In genomic region chr14:20489093-20489994, GRCh38 we compare ENCODE assay signal across 10 cellular contexts. TPM values are rescaled to one million over a fixed set of nuclear protein-coding genes. Genes with fewer than 3 reads are reported as not detected.
DNase-seq lines count a peak whose midpoint lies in the region; ATAC-seq and TF ChIP-seq lines count a peak whose summit lies in the region.
"Had no signal": no experiment of that assay in that cellular context is flagged by ENCODE, and none has a peak within 500 bp of the region (broad histone marks: within the 10 kb centered on the region; RNA-seq: fewer than 3 reads in every experiment).

No MANE protein-coding gene starts in this region.

- peaks cover 1% of the 10 kb centered on the region for H3K36me3 Mint-ChIP-seq in activated T-cell treated with anti-CD3 and anti-CD28 coated beads, Interleukin-2, amount 50 U/mL, for 4 hours (ENCODE audit: insufficient read depth)

- 36 to 49% (median 42%) methylated on average over 6 of the region's 6 CpGs for WGBS in spleen, 5 donors

- DNase-seq in activated T-cell treated with anti-CD3 and anti-CD28 coated beads, Interleukin-2, amount 50 U/mL, for 4 hours, result no peak
- DNase-seq in activated T-cell treated with anti-CD3 and anti-CD28 coated beads for 4 hours (no peak), amniotic epithelial cell (ENCODE audit: low read depth) (peak; percentile 32), spleen (no peak), dorsolateral prefrontal cortex (no peak), NCI-H1436 treated with DMSO at 0.1 percent for 48 hours (lab: John Stamatoyannopoulos, UW) (no peak)
- no peak for DNase-seq in activated CD8-positive, alpha-beta memory T cell treated with anti-CD3 and anti-CD28 coated beads for 24 hours
- DNase-seq: stimulated activated CD4-positive, alpha-beta T cell treated with anti-CD3 and anti-CD28 coated beads, Interleukin-2, amount 100 ng/mL, for 48 hours had no signal

- no peaks in the 10 kb centered on the region for H3K9me3 Mint-ChIP-seq in activated T-cell treated with anti-CD3 and anti-CD28 coated beads, Interleukin-2, amount 50 U/mL, for 4 hours

- peak; percentile 62 to 76 for ATAC-seq in activated T-cell treated with anti-CD3 and anti-CD28 coated beads, Interleukin-2, amount 50 U/mL, for 4 hours
- peak; percentile 50 for ATAC-seq in HG03432 (IDR thresholded peaks at IDR 0.05; ENCODE audit: unreplicated experiment)
- ATAC-seq: Panc1 had no signal

- TF ChIP-seq CTCF in spleen (IDR thresholded peaks at IDR 0.05 in 8 of 11, conservative IDR thresholded peaks at IDR 0.05 in 3 of 11), result no peak
- no peak for TF ChIP-seq CTCF in dorsolateral prefrontal cortex (IDR thresholded peaks at IDR 0.05 in 54 of 56, conservative IDR thresholded peaks at IDR 0.05 in 2 of 56; ENCODE audit: low read depth in 1 of 56, partially characterized antibody in 56 of 56)

- H3K27me3 ChIP-seq in spleen (replicated peaks in 1 of 7) (no peaks in the 10 kb centered on the region), dorsolateral prefrontal cortex (peaks cover 0 to 12% (median 0%) of the 10 kb centered on the region in 45 donors)

- H3K4me3 ChIP-seq in spleen (peak overlapping the region in 1 of 8 donors; percentile 39), dorsolateral prefrontal cortex (no peak overlapping the region)

- peak overlapping the region in 5 of 8 donors; percentile 29 to 68 (median 45) for H3K27ac ChIP-seq in spleen
- H3K27ac ChIP-seq in dorsolateral prefrontal cortex, result no peak overlapping the region

- H3K4me1 ChIP-seq in spleen, result peaks cover 22 to 77% (median 54%) of the 10 kb centered on the region in 6 donors

- intact Hi-C loops in spleen (cut with DNase I; ENCODE audit: low total_unique reads) (no loop called here), dorsolateral prefrontal cortex (cut with DNase I) (no loop called here)

- peak overlapping the region; percentile 33 for H3K4me3 Mint-ChIP-seq in activated T-cell treated with anti-CD3 and anti-CD28 coated beads, Interleukin-2, amount 50 U/mL, for 4 hours

- peaks cover 71% of the 10 kb centered on the region for H3K4me1 Mint-ChIP-seq in activated T-cell treated with anti-CD3 and anti-CD28 coated beads, Interleukin-2, amount 50 U/mL, for 4 hours (ENCODE audit: low read depth)

- H3K9me3 ChIP-seq in spleen, result no peaks in the 10 kb centered on the region

- TF ChIP-seq POLR2A in spleen (IDR thresholded peaks at IDR 0.05), result no peak

- H3K36me3 ChIP-seq in spleen, result no peaks in the 10 kb centered on the region

- H3K27me3 Mint-ChIP-seq in activated T-cell treated with anti-CD3 and anti-CD28 coated beads, Interleukin-2, amount 50 U/mL, for 4 hours (ENCODE audit: low read depth), result no peaks in the 10 kb centered on the region

RNA-seq across cellular contexts. Expression of gene RNASE10, which starts 16.0 kb away (rescaled TPM):
- total RNA-seq in activated T-cell treated with anti-CD3 and anti-CD28 coated beads, Interleukin-2, amount 50 U/mL, for 4 hours, result under 1 TPM in 2 of 3 donors, not detected in 1; 0.16 to 0.30 TPM
- total RNA-seq in spleen (under 1 TPM in 4 of 7 donors, not detected in 3; 0.60 to 0.95 (median 0.71) TPM), dorsolateral prefrontal cortex (1 to 10 TPM in 31 of 120 experiments, under 1 TPM in 66, not detected in 23; 0.39 to 2.1 (median 0.79) TPM)
- polyA plus RNA-seq in spleen, result not detected

RNA-seq across cellular contexts. Expression of gene PNP, which starts 20.1 kb away (rescaled TPM):
- total RNA-seq in activated T-cell treated with anti-CD3 and anti-CD28 coated beads, Interleukin-2, amount 50 U/mL, for 4 hours, result 100 to 1,000 TPM; 198 to 236 (median 221) TPM
- total RNA-seq in spleen (10 to 100 TPM; 36.0 to 93.1 (median 65.5) TPM), dorsolateral prefrontal cortex (10 to 100 TPM in 98 of 120 experiments, 1 to 10 TPM in 22; 5.3 to 45.3 (median 14.4) TPM)
- polyA plus RNA-seq in spleen, result 10 to 100 TPM; 44.8 to 64.3 (median 48.2) TPM

RNA-seq across cellular contexts. Expression of gene PIP4P1, which starts 28.1 kb away (rescaled TPM):
- 10 to 100 TPM; 33.6 to 43.4 (median 39.9) TPM for total RNA-seq in activated T-cell treated with anti-CD3 and anti-CD28 coated beads, Interleukin-2, amount 50 U/mL, for 4 hours
- total RNA-seq in spleen, result 10 to 100 TPM; 32.5 to 45.6 (median 38.4) TPM
- polyA plus RNA-seq in spleen, result 10 to 100 TPM; 37.1 to 79.6 (median 55.9) TPM
- 10 to 100 TPM; 40.7 to 70.2 (median 53.0) TPM for total RNA-seq in dorsolateral prefrontal cortex

RNA-seq across cellular contexts. Expression of gene APEX1, which starts 34.3 kb away (rescaled TPM):
- 100 to 1,000 TPM; 265 to 309 (median 300) TPM for total RNA-seq in activated T-cell treated with anti-CD3 and anti-CD28 coated beads, Interleukin-2, amount 50 U/mL, for 4 hours
- 100 to 1,000 TPM in 6 of 7 donors, 10 to 100 TPM in 1; 89.4 to 153 (median 104) TPM for total RNA-seq in spleen
- 100 to 1,000 TPM; 139 to 151 (median 140) TPM for polyA plus RNA-seq in spleen
- 100 to 1,000 TPM in 2 of 120 experiments, 10 to 100 TPM in 118; 36.8 to 106 (median 72.0) TPM for total RNA-seq in dorsolateral prefrontal cortex

RNA-seq across cellular contexts. Expression of gene OSGEP, which starts 34.7 kb away (rescaled TPM):
- 10 to 100 TPM; 73.4 to 86.5 (median 75.4) TPM for total RNA-seq in activated T-cell treated with anti-CD3 and anti-CD28 coated beads, Interleukin-2, amount 50 U/mL, for 4 hours
- 100 to 1,000 TPM in 2 of 7 donors, 10 to 100 TPM in 5; 48.6 to 110 (median 72.6) TPM for total RNA-seq in spleen
- 100 to 1,000 TPM in 1 of 3 donors, 10 to 100 TPM in 2; 78.7 to 107 (median 87.1) TPM for polyA plus RNA-seq in spleen
- 10 to 100 TPM; 29.3 to 87.4 (median 51.0) TPM for total RNA-seq in dorsolateral prefrontal cortex

Comparison
In these comparisons a context has a peak if more than half of its experiments do, and no peak if none do; other contexts are left out.
1. H3K27ac ChIP-seq: peak in spleen (5 of 8); none in dorsolateral prefrontal cortex (0 of 59).